10 cellular contexts compared by ENCODE assay signal in the genomic region with DNA sequence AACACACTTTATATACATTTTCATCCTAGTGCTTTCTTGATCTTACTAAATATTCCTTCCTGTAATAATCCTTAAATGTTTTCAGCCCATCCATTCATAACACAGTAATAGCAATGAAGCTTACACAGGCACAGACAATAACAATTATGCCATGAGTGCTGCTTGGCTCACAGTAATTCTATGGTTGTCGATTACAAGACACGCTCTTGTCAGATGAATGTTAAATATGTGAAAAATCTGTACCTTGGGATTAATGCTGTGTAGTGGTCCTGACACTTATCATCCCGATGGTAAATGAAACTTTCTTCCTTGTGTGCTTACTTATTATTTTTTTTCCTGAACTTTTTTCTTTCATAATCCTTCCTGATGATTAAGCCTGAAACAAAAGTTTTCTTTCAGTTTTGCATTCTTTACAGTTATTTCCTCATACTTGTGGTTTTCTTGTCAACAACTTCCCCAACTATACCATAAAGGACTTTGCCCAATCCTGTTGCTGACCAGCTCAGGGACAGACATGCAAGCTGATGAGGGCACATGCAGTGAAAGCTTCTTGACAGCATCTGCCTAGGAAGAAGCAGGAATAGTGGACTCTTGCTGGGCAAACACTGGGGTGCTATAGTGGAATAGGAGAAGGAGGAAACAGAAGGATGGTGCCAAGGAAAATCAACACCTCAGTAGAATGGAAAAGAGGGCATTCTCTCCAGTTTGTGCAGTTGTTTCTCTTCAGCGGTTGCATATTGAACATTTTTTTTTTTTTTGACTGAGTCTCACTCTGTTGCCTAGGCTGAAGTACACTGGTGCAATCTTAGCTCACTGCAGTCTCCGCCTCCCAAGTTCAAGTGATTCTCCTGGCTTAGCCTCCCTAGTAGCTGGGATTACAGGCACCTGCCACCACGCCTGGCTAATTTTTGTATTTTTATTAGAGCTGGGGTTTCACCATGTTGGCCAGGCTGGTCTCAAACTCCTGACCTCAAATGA. TPM values are rescaled to one million over a fixed set of nuclear protein-coding genes. Genes with fewer than 3 reads are reported as not detected.
DNase-seq lines count a peak whose midpoint lies in the region; ATAC-seq and TF ChIP-seq lines count a peak whose summit lies in the region.
"Had no signal": no experiment of that assay in that cellular context is flagged by ENCODE, and none has a peak within 500 bp of the region (broad histone marks: within the 10 kb centered on the region; RNA-seq: fewer than 3 reads in every experiment).

No MANE protein-coding gene starts in this region.

- TF ChIP-seq CTCF in gastroesophageal sphincter (IDR thresholded peaks at IDR 0.05): no peak

- DNase-seq in HPDE6-E6E7 (ENCODE audit: extremely low spot score) (peak; percentile 73), RPMI7951 (ENCODE audit: low read depth) (peak; percentile 14), sciatic nerve (ENCODE audit: low spot score) (no peak), COR-L47 (lab: John Stamatoyannopoulos, UW) (no peak), superior temporal gyrus (ENCODE audit: extremely low spot score) (no peak)
- DNase-seq: hypothalamus, ovary had no signal

- TF ChIP-seq EP300 in gastroesophageal sphincter (IDR thresholded peaks at IDR 0.05): no peak

- no peak for TF ChIP-seq POLR2A in gastroesophageal sphincter (IDR thresholded peaks at IDR 0.05)

- no peaks in the 10 kb centered on the region for H3K27me3 ChIP-seq in gastroesophageal sphincter
- H3K27me3 ChIP-seq: ovary had no signal

- ATAC-seq in gastroesophageal sphincter (peak; percentile 41), sciatic nerve (peak; percentile 56), GM19023 (IDR thresholded peaks at IDR 0.05; ENCODE audit: unreplicated experiment) (no peak)

- WGBS in gastroesophageal sphincter (ENCODE audit: low coverage in 1 of 2), 2 donors: 65% methylated on average over 5 of the region's 6 CpGs

- no peak overlapping the region for H3K4me3 ChIP-seq in gastroesophageal sphincter
- H3K4me3 ChIP-seq: ovary had no signal

- H3K36me3 ChIP-seq in gastroesophageal sphincter: no peaks in the 10 kb centered on the region
- H3K36me3 ChIP-seq: ovary had no signal

- no peaks in the 10 kb centered on the region for H3K4me1 ChIP-seq in gastroesophageal sphincter

- intact Hi-C loops in sciatic nerve (cut with DNase I): no loop called here

- no peak overlapping the region for H3K27ac ChIP-seq in gastroesophageal sphincter
- H3K27ac ChIP-seq: ovary had no signal

- no peaks in the 10 kb centered on the region for H3K9me3 ChIP-seq in gastroesophageal sphincter
- H3K9me3 ChIP-seq: ovary had no signal

RNA-seq across cellular contexts. Expression of gene MGAM2, which starts 6.7 kb away (rescaled TPM):
- total RNA-seq in RPMI7951 (2014; rRNA removed; shearing (Covaris generic)): not detected in 2 replicates
- total RNA-seq in gastroesophageal sphincter (1 to 10 TPM in 1 of 4 donors, under 1 TPM in 1, not detected in 2; 0.54 to 1.6 TPM), sciatic nerve (2.9 TPM)
- total RNA-seq: T-helper 2 cell treated with Interferon-gamma antibody and Interleukin-4, amounts not matched to agents 100 ng/mL and 5 ng/mL, for 36 hours had no signal

Comparison
In these comparisons a context has a peak if more than half of its experiments do, and no peak if none do; other contexts are left out.
1. DNase-seq: peak in HPDE6-E6E7 (single experiment) and RPMI7951 (single experiment); none in sciatic nerve (single experiment), COR-L47 (single experiment) and superior temporal gyrus (single experiment).